In the genomic region with DNA sequence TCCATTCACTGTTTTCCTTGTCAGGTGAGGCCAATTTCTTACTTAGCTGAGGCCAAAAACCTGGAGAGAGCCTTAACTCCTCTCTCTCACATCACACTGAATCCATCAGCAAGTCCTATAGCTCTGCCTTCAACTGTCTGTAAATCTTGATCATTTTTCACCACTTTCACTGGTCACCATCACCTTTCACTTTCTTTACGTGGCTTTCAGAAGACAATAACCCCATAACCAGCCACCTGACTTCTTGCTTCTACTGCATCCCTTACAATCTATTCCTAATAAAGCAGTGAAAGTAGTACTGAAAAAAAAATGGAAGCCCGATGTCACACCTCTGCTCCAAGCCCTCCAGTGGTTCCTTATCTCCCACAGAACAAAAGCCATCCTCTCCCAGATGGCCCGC, we compare ENCODE assay signal across 35 cellular contexts. TPM values are rescaled to one million over a fixed set of nuclear protein-coding genes. Genes with fewer than 3 reads are reported as not detected.
"Had no signal": no experiment of that assay in that cellular context is flagged by ENCODE, and none has a peak within 500 bp of the region (broad histone marks: within the 10 kb centered on the region; RNA-seq: fewer than 3 reads in every experiment).

No MANE protein-coding gene starts in this region.

- DNase-seq: activated B cell treated with CpG ODN at 0.5 μM for 24 hours; activated CD4-positive, alpha-beta memory T cell treated with anti-CD3 and anti-CD28 coated beads for 36 hours; activated CD4-positive, alpha-beta T cell treated with anti-CD3 and anti-CD28 coated beads for 4 hours; activated CD4-positive, alpha-beta T cell treated with anti-CD3 and anti-CD28 coated beads, Interleukin-2, amount 50 U/mL, for 1 hour; activated CD4-positive, CD25-positive, alpha-beta regulatory T cell treated with anti-CD3 and anti-CD28 coated beads, Interleukin-2, amount 50 U/mL, for 72 hours; activated CD8-positive, alpha-beta memory T cell treated with anti-CD3 and anti-CD28 coated beads, Interleukin-2, amount 50 U/mL, for 4 hours; activated gamma-delta T cell treated with Interleukin-2 at 50 U/mL for 16 hours; activated naive CD4-positive, alpha-beta T cell treated with anti-CD3 and anti-CD28 coated beads for 36 hours; activated T-cell treated with anti-CD3 and anti-CD28 coated beads for 4 hours; activated T-cell treated with anti-CD3 and anti-CD28 coated beads, Interleukin-2, amount 50 U/mL, for 4 hours; body of pancreas; cerebellar nuclear complex; NCI-H1092 treated with DMSO at 0.1 percent for 48 hours; NCI-H1417; NCI-H146; NCI-H187 treated with DMSO at 0.1 percent for 48 hours; NCI-H510A; NCI-H526; NCI-H748 treated with DMSO at 0.1 percent for 48 hours; NK-92 treated with Interleukin-12 subunit alpha and Interleukin-12 subunit beta, amount 100 ng/mL, for 24 hours; PC-9; SIG-M5; T-cell; T-helper 17 cell had no signal

- H3K27me3 ChIP-seq: adrenal gland, body of pancreas, breast epithelium had no signal

- FAIRE-seq: astrocyte, RCC 7860 had no signal

- H3K4me3 Mint-ChIP-seq: activated B cell treated with CpG ODN at 0.5 μM for 24 hours; activated CD4-positive, alpha-beta memory T cell treated with anti-CD3 and anti-CD28 coated beads for 36 hours; activated naive CD4-positive, alpha-beta T cell treated with anti-CD3 and anti-CD28 coated beads for 36 hours; activated T-cell treated with anti-CD3 and anti-CD28 coated beads, Interleukin-2, amount 50 U/mL, for 4 hours; activated T-helper 1 cell treated with anti-CD3 and anti-CD28 coated beads, Interleukin-12 subunit alpha, Interleukin-12 subunit beta, Interleukin-2, Interleukin-4 antibody, amounts not matched to agents 30 ng/mL and 10 ng/mL and 1 ng/mL, durations not matched to agents 14 hours and 24 hours and 36 hours; T-cell; T-helper 17 cell had no signal

- H3K9me3 ChIP-seq: adrenal gland, body of pancreas, breast epithelium had no signal

- H3K4me1 ChIP-seq: breast epithelium had no signal

- H3K4me2 ChIP-seq: PC-9 had no signal

- H3K27ac ChIP-seq: adrenal gland, body of pancreas, breast epithelium, PC-9, RWPE1, VCaP had no signal

- ATAC-seq: activated naive CD4-positive, alpha-beta T cell treated with anti-CD3 and anti-CD28 coated beads, Interleukin-2, amount 50 U/mL, for 72 hours; activated T-cell treated with anti-CD3 and anti-CD28 coated beads, Interleukin-2, amount 50 U/mL, for 4 hours; body of pancreas; Right ventricle myocardium inferior; SK-N-SH treated with all-trans-retinoic acid at 6 μM for 48 hours; T-cell; T-helper 17 cell had no signal

- H3K27ac Mint-ChIP-seq: activated B cell treated with CpG ODN at 0.5 μM for 24 hours; activated CD4-positive, alpha-beta memory T cell treated with anti-CD3 and anti-CD28 coated beads for 36 hours; activated naive CD4-positive, alpha-beta T cell treated with anti-CD3 and anti-CD28 coated beads for 36 hours; activated naive CD4-positive, alpha-beta T cell treated with anti-CD3 and anti-CD28 coated beads, Interleukin-2, amount 50 U/mL, for 72 hours; activated T-helper 1 cell treated with anti-CD3 and anti-CD28 coated beads, Interleukin-12 subunit alpha, Interleukin-12 subunit beta, Interleukin-2, Interleukin-4 antibody, amounts not matched to agents 30 ng/mL and 10 ng/mL and 1 ng/mL, durations not matched to agents 14 hours and 24 hours and 36 hours; T-cell; T-helper 17 cell had no signal

- H3K4me3 ChIP-seq: adrenal gland, body of pancreas, breast epithelium, PC-9 had no signal

- H2AFZ ChIP-seq: PC-9 had no signal

- H3K36me3 ChIP-seq: adrenal gland, breast epithelium had no signal

- H3K36me3 Mint-ChIP-seq: activated CD4-positive, alpha-beta memory T cell treated with anti-CD3 and anti-CD28 coated beads for 36 hours; T-cell had no signal

- H3K9me3 Mint-ChIP-seq: activated B cell treated with CpG ODN at 0.5 μM for 24 hours; activated CD4-positive, alpha-beta memory T cell treated with anti-CD3 and anti-CD28 coated beads for 36 hours; activated naive CD4-positive, alpha-beta T cell treated with anti-CD3 and anti-CD28 coated beads for 36 hours; activated naive CD4-positive, alpha-beta T cell treated with anti-CD3 and anti-CD28 coated beads, Interleukin-2, amount 50 U/mL, for 72 hours; activated T-cell treated with anti-CD3 and anti-CD28 coated beads, Interleukin-2, amount 50 U/mL, for 4 hours; activated T-helper 1 cell treated with anti-CD3 and anti-CD28 coated beads, Interleukin-12 subunit alpha, Interleukin-12 subunit beta, Interleukin-2, Interleukin-4 antibody, amounts not matched to agents 30 ng/mL and 10 ng/mL and 1 ng/mL, durations not matched to agents 14 hours and 24 hours and 36 hours; T-cell had no signal

RNA-seq across cellular contexts. Expression of gene DQX1, which starts 20.0 kb away (rescaled TPM):
- total RNA-seq: M059J, Right ventricle myocardium inferior had no signal
